ENCODE assay signal across 26 cellular contexts in the genomic region with DNA sequence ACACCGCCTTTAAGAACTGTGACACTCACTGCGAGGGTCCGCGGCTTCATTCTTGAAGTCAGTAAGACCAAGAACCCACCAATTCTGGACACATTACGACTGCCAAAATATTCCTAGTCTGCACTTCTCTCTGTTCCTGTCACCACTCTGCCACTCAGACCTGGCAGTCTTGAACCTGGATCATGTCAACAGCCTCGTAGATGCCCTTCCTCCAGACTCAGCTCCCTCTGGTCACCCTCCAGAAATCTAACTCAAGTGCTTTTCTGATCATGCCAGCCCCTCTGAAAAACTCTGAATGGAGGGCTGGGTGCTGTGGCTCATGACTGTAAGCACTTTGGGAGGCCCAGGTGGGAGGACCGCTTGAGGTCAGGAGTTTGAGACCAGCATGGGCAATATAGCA. TPM values are rescaled to one million over a fixed set of nuclear protein-coding genes. Genes with fewer than 3 reads are reported as not detected.
DNase-seq lines count a peak whose midpoint lies in the region; ATAC-seq and TF ChIP-seq lines count a peak whose summit lies in the region.
"Had no signal": no experiment of that assay in that cellular context is flagged by ENCODE, and none has a peak within 500 bp of the region (broad histone marks: within the 10 kb centered on the region; RNA-seq: fewer than 3 reads in every experiment).

No MANE protein-coding gene starts in this region.

- H3K9ac ChIP-seq in MM.1S (ENCODE audit: low read length): no peak overlapping the region
- H3K9ac ChIP-seq: BLaER1 had no signal

- peaks cover 90% of the 10 kb centered on the region for H3K4me1 ChIP-seq in CD4-positive, alpha-beta memory T cell (ENCODE audit: insufficient read depth, low read length)
- peaks cover under 1% of the 10 kb centered on the region; the same call in 1 of the 2 replicates for H3K4me1 ChIP-seq in MM.1S (ENCODE audit: low read length)
- H3K4me1 ChIP-seq: colonic mucosa had no signal

- ATAC-seq in activated CD8-positive, alpha-beta memory T cell treated with anti-CD3 and anti-CD28 coated beads, Interleukin-2, amount 10 ng/mL, durations not matched to agents 7 days and 5 days: no peak
- ATAC-seq in activated CD8-positive, alpha-beta T cell treated with anti-CD3 and anti-CD28 coated beads, Interleukin-2, amount 10 ng/mL, durations not matched to agents 7 days and 5 days: peak; percentile 20
- peak; percentile 41 to 46 for ATAC-seq in naive thymus-derived CD8-positive, alpha-beta T cell
- ATAC-seq: K562, Panc1, pancreas had no signal

- POLR2A ChIA-PET in CD4-positive, alpha-beta memory T cell (lab: Charles Lee; ENCODE audit: partially characterized antibody): interaction anchor here (1.1 to 7.0 kb wide), 2 partner anchors 22 to 27 kb away, joined by 9 to 44 read pairs; a partner anchor contains a TSS
- POLR2A ChIA-PET in activated CD8-positive, alpha-beta T cell treated with anti-CD3 and anti-CD28 coated beads, Interleukin-2, amount 10 ng/mL, durations not matched to agents 7 days and 5 days (lab: Charles Lee): interaction anchor here (2.4 kb wide), 1 partner anchor 21 kb away, joined by 13 read pairs; a partner anchor contains a TSS
- POLR2A ChIA-PET in naive thymus-derived CD8-positive, alpha-beta T cell (lab: Charles Lee): interaction anchor here (1.5 to 6.9 kb wide), 2 partner anchors 15 to 22 kb away, joined by 5 to 39 read pairs; a partner anchor contains a TSS

- no peaks in the 10 kb centered on the region for H3K9me3 ChIP-seq in CD4-positive, alpha-beta memory T cell (ENCODE audit: control insufficient read depth in 1 of 2, low read length in 2 of 2)
- no peaks in the 10 kb centered on the region for H3K9me3 ChIP-seq in MM.1S (replicated peaks; ENCODE audit: insufficient read depth, low read length)
- H3K9me3 ChIP-seq: colonic mucosa, pancreas, transverse colon had no signal

- no peak overlapping the region for H3K4me3 ChIP-seq in CD4-positive, alpha-beta memory T cell (ENCODE audit: low read length in 2 of 2)
- no peak overlapping the region for H3K4me3 ChIP-seq in MM.1S (ENCODE audit: low read length)
- H3K4me3 ChIP-seq: BLaER1, colonic mucosa, K562, lung, pancreas, transverse colon had no signal

- no peak overlapping the region for H2AFZ ChIP-seq in MM.1S (ENCODE audit: low read length)

- no peak for DNase-seq in activated CD8-positive, alpha-beta memory T cell treated with anti-CD3 and anti-CD28 coated beads, Interleukin-2, amount 10 ng/mL, durations not matched to agents 7 days and 5 days
- no peak for DNase-seq in activated CD8-positive, alpha-beta memory T cell treated with anti-CD3 and anti-CD28 coated beads for 24 hours
- no peak for DNase-seq in CD4-positive, alpha-beta memory T cell
- DNase-seq in activated CD8-positive, alpha-beta T cell treated with anti-CD3 and anti-CD28 coated beads, Interleukin-2, amount 10 ng/mL, durations not matched to agents 7 days and 5 days: no peak
- no peak for DNase-seq in naive thymus-derived CD8-positive, alpha-beta T cell
- no peak for DNase-seq in activated CD4-positive, CD25-positive, alpha-beta regulatory T cell treated with anti-CD3 and anti-CD28 coated beads, Interleukin-2, amount 50 U/mL, for 72 hours
- DNase-seq in MM.1S (no peak), epidermal melanocyte (ENCODE audit: insufficient read length, low spot score) (no peak)
- DNase-seq: activated CD8-positive, alpha-beta memory T cell treated with anti-CD3 and anti-CD28 coated beads, Interleukin-2, amount 50 U/mL, for 48 hours; activated effector memory CD4-positive, alpha-beta T cell treated with Interleukin-2 at 50 U/mL for 16 hours; colonic mucosa; effector CD8-positive, alpha-beta T cell; erythroblast; kidney; NCI-H2029 treated with DMSO at 0.1 percent for 48 hours; NCI-H526 treated with DMSO at 0.1 percent for 48 hours; pancreas; retina; SHP77 treated with DMSO at 0.1 percent for 48 hours; small intestine; stimulated activated CD8-positive, alpha-beta memory T cell treated with anti-CD3 and anti-CD28 coated beads, Interleukin-4, amount 100 ng/mL, for 48 hours; transverse colon had no signal

- CTCF ChIA-PET in activated CD8-positive, alpha-beta memory T cell treated with anti-CD3 and anti-CD28 coated beads, Interleukin-2, amount 10 ng/mL, durations not matched to agents 7 days and 5 days (lab: Charles Lee): interaction anchor here (0.7 to 1.2 kb wide), 5 partner anchors 11 to 248 kb away, joined by 3 to 4 read pairs (median 3); no protein-coding TSS in a partner anchor
- CTCF ChIA-PET in CD4-positive, alpha-beta memory T cell (lab: Charles Lee; ENCODE audit: partially characterized antibody): interaction anchor here (1.4 to 8.2 kb wide), 3 partner anchors 22 to 57 kb away, joined by 3 to 58 read pairs (median 6); no protein-coding TSS in a partner anchor
- CTCF ChIA-PET in activated CD8-positive, alpha-beta T cell treated with anti-CD3 and anti-CD28 coated beads, Interleukin-2, amount 10 ng/mL, durations not matched to agents 7 days and 5 days (lab: Charles Lee): interaction anchor here (1.0 to 5.5 kb wide), 6 partner anchors 10 to 192 kb away, joined by 3 to 26 read pairs (median 4); a partner anchor contains a TSS

- H3K27ac Mint-ChIP-seq in activated CD8-positive, alpha-beta memory T cell treated with anti-CD3 and anti-CD28 coated beads, Interleukin-2, amount 10 ng/mL, durations not matched to agents 7 days and 5 days: peak overlapping the region; percentile 49
- H3K27ac Mint-ChIP-seq in CD4-positive, alpha-beta memory T cell: peak overlapping the region; percentile 12 to 79 (median 50)
- peak overlapping the region; percentile 82 for H3K27ac Mint-ChIP-seq in activated CD8-positive, alpha-beta T cell treated with anti-CD3 and anti-CD28 coated beads, Interleukin-2, amount 10 ng/mL, durations not matched to agents 7 days and 5 days
- H3K27ac Mint-ChIP-seq in naive thymus-derived CD8-positive, alpha-beta T cell: peak overlapping the region; percentile 63 to 94 (median 92)

- intact Hi-C loops in CD4-positive, alpha-beta memory T cell (cut with micrococcal nuclease): no loop called here

- no peaks in the 10 kb centered on the region for H4K20me1 ChIP-seq in MM.1S (ENCODE audit: insufficient read depth, low read length)

- peak overlapping the region; percentile 57 for H3K4me3 Mint-ChIP-seq in activated CD8-positive, alpha-beta memory T cell treated with anti-CD3 and anti-CD28 coated beads, Interleukin-2, amount 10 ng/mL, durations not matched to agents 7 days and 5 days
- H3K4me3 Mint-ChIP-seq in CD4-positive, alpha-beta memory T cell: peak overlapping the region in 6 of 8 donors; percentile 6 to 66 (median 36)
- H3K4me3 Mint-ChIP-seq in activated CD8-positive, alpha-beta T cell treated with anti-CD3 and anti-CD28 coated beads, Interleukin-2, amount 10 ng/mL, durations not matched to agents 7 days and 5 days: peak overlapping the region; percentile 67
- peak overlapping the region; percentile 67 to 83 (median 80) for H3K4me3 Mint-ChIP-seq in naive thymus-derived CD8-positive, alpha-beta T cell

- TF ChIP-seq CTCF in MM.1S (IDR thresholded peaks at IDR 0.05; ENCODE audit: low read length): no peak

- no peak overlapping the region for H3K4me2 ChIP-seq in MM.1S (ENCODE audit: low read depth, low read length)
- H3K4me2 ChIP-seq: BLaER1 had no signal

- no peaks in the 10 kb centered on the region for H3K27me3 ChIP-seq in CD4-positive, alpha-beta memory T cell (ENCODE audit: insufficient read depth, low read length)
- H3K27me3 ChIP-seq in MM.1S (replicated peaks; ENCODE audit: insufficient read depth, low read length): no peaks in the 10 kb centered on the region
- H3K27me3 ChIP-seq: BLaER1, colonic mucosa, pancreas, transverse colon had no signal

- H3K36me3 Mint-ChIP-seq in activated CD8-positive, alpha-beta memory T cell treated with anti-CD3 and anti-CD28 coated beads, Interleukin-2, amount 10 ng/mL, durations not matched to agents 7 days and 5 days: peaks cover 13% of the 10 kb centered on the region
- H3K36me3 Mint-ChIP-seq in CD4-positive, alpha-beta memory T cell: peaks cover 0 to 2% of the 10 kb centered on the region in 2 donors
- peaks cover 17% of the 10 kb centered on the region for H3K36me3 Mint-ChIP-seq in activated CD8-positive, alpha-beta T cell treated with anti-CD3 and anti-CD28 coated beads, Interleukin-2, amount 10 ng/mL, durations not matched to agents 7 days and 5 days (ENCODE audit: low read depth)
- peaks cover 0 to 2% (median 0%) of the 10 kb centered on the region in 3 donors for H3K36me3 Mint-ChIP-seq in naive thymus-derived CD8-positive, alpha-beta T cell

- H3F3A ChIP-seq in MM.1S (ENCODE audit: insufficient read depth, low read length): no peaks in the 10 kb centered on the region

- H3K79me2 ChIP-seq in MM.1S (ENCODE audit: low read length): peaks cover 71% of the 10 kb centered on the region

- H3K9me2 ChIP-seq in MM.1S (replicated peaks; ENCODE audit: insufficient read depth, low read length): no peaks in the 10 kb centered on the region

- no peak overlapping the region for H3K27ac ChIP-seq in CD4-positive, alpha-beta memory T cell (ENCODE audit: low read depth, low read length)
- no peak overlapping the region for H3K27ac ChIP-seq in MM.1S (ENCODE audit: low read length)
- H3K27ac ChIP-seq: BLaER1, colonic mucosa, pancreas, transverse colon had no signal

- peaks cover 16% of the 10 kb centered on the region for H3K4me1 Mint-ChIP-seq in activated CD8-positive, alpha-beta memory T cell treated with anti-CD3 and anti-CD28 coated beads, Interleukin-2, amount 10 ng/mL, durations not matched to agents 7 days and 5 days
- H3K4me1 Mint-ChIP-seq in CD4-positive, alpha-beta memory T cell: peaks cover 0 to 20% (median 14%) of the 10 kb centered on the region in 4 donors
- H3K4me1 Mint-ChIP-seq in activated CD8-positive, alpha-beta T cell treated with anti-CD3 and anti-CD28 coated beads, Interleukin-2, amount 10 ng/mL, durations not matched to agents 7 days and 5 days (ENCODE audit: low read depth): peaks cover 17% of the 10 kb centered on the region
- H3K4me1 Mint-ChIP-seq in naive thymus-derived CD8-positive, alpha-beta T cell: peaks cover 0 to 19% (median 17%) of the 10 kb centered on the region in 4 donors

- H3K9me3 Mint-ChIP-seq in activated CD8-positive, alpha-beta memory T cell treated with anti-CD3 and anti-CD28 coated beads, Interleukin-2, amount 10 ng/mL, durations not matched to agents 7 days and 5 days (ENCODE audit: low read depth): no peaks in the 10 kb centered on the region
- H3K9me3 Mint-ChIP-seq in CD4-positive, alpha-beta memory T cell: no peaks in the 10 kb centered on the region
- no peaks in the 10 kb centered on the region for H3K9me3 Mint-ChIP-seq in activated CD8-positive, alpha-beta T cell treated with anti-CD3 and anti-CD28 coated beads, Interleukin-2, amount 10 ng/mL, durations not matched to agents 7 days and 5 days (ENCODE audit: insufficient read depth)
- H3K9me3 Mint-ChIP-seq in naive thymus-derived CD8-positive, alpha-beta T cell: no peaks in the 10 kb centered on the region

- no peaks in the 10 kb centered on the region for H3K27me3 Mint-ChIP-seq in activated CD8-positive, alpha-beta memory T cell treated with anti-CD3 and anti-CD28 coated beads, Interleukin-2, amount 10 ng/mL, durations not matched to agents 7 days and 5 days
- H3K27me3 Mint-ChIP-seq in CD4-positive, alpha-beta memory T cell: no peaks in the 10 kb centered on the region
- H3K27me3 Mint-ChIP-seq in activated CD8-positive, alpha-beta T cell treated with anti-CD3 and anti-CD28 coated beads, Interleukin-2, amount 10 ng/mL, durations not matched to agents 7 days and 5 days (ENCODE audit: low read depth): no peaks in the 10 kb centered on the region
- H3K27me3 Mint-ChIP-seq in naive thymus-derived CD8-positive, alpha-beta T cell: no peaks in the 10 kb centered on the region

- no peaks in the 10 kb centered on the region for H3K36me3 ChIP-seq in CD4-positive, alpha-beta memory T cell (ENCODE audit: insufficient read depth, low read length)
- no peaks in the 10 kb centered on the region for H3K36me3 ChIP-seq in MM.1S (replicated peaks; ENCODE audit: insufficient read depth, low read length)
- H3K36me3 ChIP-seq: colonic mucosa, pancreas, transverse colon had no signal

RNA-seq across cellular contexts. Expression of a gene that starts 20.3 kb away (rescaled TPM):
- 10 to 100 TPM; 94.0 to 99.5 TPM for total RNA-seq in activated CD8-positive, alpha-beta memory T cell treated with anti-CD3 and anti-CD28 coated beads, Interleukin-2, amount 10 ng/mL, durations not matched to agents 7 days and 5 days
- 100 to 1,000 TPM; 220 to 225 TPM for total RNA-seq in CD4-positive, alpha-beta memory T cell
- 100 to 1,000 TPM in 1 of 2 donors, 10 to 100 TPM in 1; 27.6 to 129 TPM for polyA plus RNA-seq in CD4-positive, alpha-beta memory T cell
- total RNA-seq in activated CD8-positive, alpha-beta T cell treated with anti-CD3 and anti-CD28 coated beads, Interleukin-2, amount 10 ng/mL, durations not matched to agents 7 days and 5 days: 100 to 1,000 TPM; 105 to 107 TPM
- total RNA-seq in naive thymus-derived CD8-positive, alpha-beta T cell: 100 to 1,000 TPM; 216 to 222 TPM
- polyA plus RNA-seq in naive thymus-derived CD8-positive, alpha-beta T cell: 100 to 1,000 TPM in 1 of 3 donors, 10 to 100 TPM in 2; 59.8 to 106 (median 97.3) TPM
